9 cellular contexts compared by ENCODE assay signal in the genomic region with DNA sequence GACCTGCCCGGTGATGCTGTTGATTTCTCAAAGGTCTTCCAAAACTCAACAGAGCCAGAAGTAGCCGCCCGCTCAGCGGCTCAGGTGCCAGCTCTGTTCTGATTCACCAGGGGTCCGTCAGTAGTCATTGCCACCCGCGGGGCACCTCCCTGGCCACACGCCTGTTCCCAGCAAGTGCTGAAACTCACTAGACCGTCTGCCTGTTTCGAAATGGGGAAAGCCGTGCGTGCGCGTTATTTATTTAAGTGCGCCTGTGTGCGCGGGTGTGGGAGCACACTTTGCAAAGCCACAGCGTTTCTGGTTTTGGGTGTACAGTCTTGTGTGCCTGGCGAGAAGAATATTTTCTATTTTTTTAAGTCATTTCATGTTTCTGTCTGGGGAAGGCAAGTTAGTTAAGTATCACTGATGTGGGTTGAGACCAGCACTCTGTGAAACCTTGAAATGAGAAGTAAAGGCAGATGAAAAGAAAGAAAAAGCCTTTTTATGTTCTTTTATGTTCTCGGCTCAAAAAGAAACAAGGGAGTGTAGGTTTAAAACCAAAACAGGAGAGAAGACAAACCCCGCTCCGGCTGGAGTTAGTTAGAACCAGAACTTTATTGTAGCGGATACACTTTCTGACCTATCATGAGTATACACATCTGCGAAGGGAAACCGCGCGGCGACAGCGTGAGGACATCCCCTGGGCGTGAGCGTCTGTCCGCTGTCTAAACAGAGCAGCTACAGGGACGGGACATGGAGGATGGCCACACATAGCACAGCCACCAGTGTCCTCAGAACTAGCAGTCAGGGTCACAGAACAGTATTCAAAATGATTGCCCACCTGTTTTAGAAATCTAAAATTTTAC.
DNase-seq lines count a peak whose midpoint lies in the region; ATAC-seq and TF ChIP-seq lines count a peak whose summit lies in the region.
"Had no signal": no experiment of that assay in that cellular context is flagged by ENCODE, and none has a peak within 500 bp of the region (broad histone marks: within the 10 kb centered on the region; RNA-seq: fewer than 3 reads in every experiment).

No MANE protein-coding gene starts in this region.

- peaks cover 79% of the 10 kb centered on the region for H3K4me1 Mint-ChIP-seq in activated T-cell treated with anti-CD3 and anti-CD28 coated beads, Interleukin-2, amount 50 U/mL, for 24 hours (ENCODE audit: low read depth)
- peaks cover 62% of the 10 kb centered on the region for H3K4me1 Mint-ChIP-seq in stimulated activated memory B cell treated with anti-CD40 and anti-IgM and Interleukin-4, amounts not matched to agents 10 μg/mL and 1 μg/mL and 100 μg/mL, for 72 hours

- H3K4me3 ChIP-seq in epithelial cell of esophagus (ENCODE audit: low read length), result no peak overlapping the region
- H3K4me3 ChIP-seq in lower leg skin (ENCODE audit: low read depth, poor library complexity, severe bottlenecking), result no peak overlapping the region

- WGBS in lower leg skin, 2 donors, result 83% methylated on average over 33 of the region's 33 CpGs

- intact Hi-C loops in lower leg skin (cut with DNase I; ENCODE audit: low total_unique reads), result no loop called here

- ATAC-seq in stimulated activated memory B cell treated with anti-CD40 and anti-IgM and Interleukin-4, amounts not matched to agents 10 μg/mL and 1 μg/mL and 100 μg/mL, for 72 hours, result no peak
- ATAC-seq in GM21528 (IDR thresholded peaks at IDR 0.05; ENCODE audit: low FRiP score, unreplicated experiment), result no peak

- H3K4me3 Mint-ChIP-seq in activated T-cell treated with anti-CD3 and anti-CD28 coated beads, Interleukin-2, amount 50 U/mL, for 24 hours, result peak overlapping the region; percentile 66
- H3K4me3 Mint-ChIP-seq in stimulated activated memory B cell treated with anti-CD40 and anti-IgM and Interleukin-4, amounts not matched to agents 10 μg/mL and 1 μg/mL and 100 μg/mL, for 72 hours, result peak overlapping the region; percentile 12

- H3K9me3 Mint-ChIP-seq in activated T-cell treated with anti-CD3 and anti-CD28 coated beads, Interleukin-2, amount 50 U/mL, for 24 hours, result no peaks in the 10 kb centered on the region
- no peaks in the 10 kb centered on the region for H3K9me3 Mint-ChIP-seq in stimulated activated memory B cell treated with anti-CD40 and anti-IgM and Interleukin-4, amounts not matched to agents 10 μg/mL and 1 μg/mL and 100 μg/mL, for 72 hours

- H3K27ac Mint-ChIP-seq in activated T-cell treated with anti-CD3 and anti-CD28 coated beads, Interleukin-2, amount 50 U/mL, for 24 hours, result peak overlapping the region; percentile 98
- H3K27ac Mint-ChIP-seq in stimulated activated memory B cell treated with anti-CD40 and anti-IgM and Interleukin-4, amounts not matched to agents 10 μg/mL and 1 μg/mL and 100 μg/mL, for 72 hours, result peak overlapping the region; percentile 37

- DNase-seq in T follicular helper cell (ENCODE audit: low read depth) (peak; percentile 40), epithelial cell of esophagus (ENCODE audit: low read depth) (peak; percentile 19), lower leg skin (ENCODE audit: low spot score in 2 of 2) (no peak), NCI-H2171 (lab: John Stamatoyannopoulos, UW) (no peak)
- peak; percentile 82 for DNase-seq in activated T-cell treated with anti-CD3 and anti-CD28 coated beads, Interleukin-2, amount 50 U/mL, for 24 hours
- DNase-seq: GF-D8, NCI-H1048 had no signal

- H3K27me3 Mint-ChIP-seq in activated T-cell treated with anti-CD3 and anti-CD28 coated beads, Interleukin-2, amount 50 U/mL, for 24 hours, result no peaks in the 10 kb centered on the region
- no peaks in the 10 kb centered on the region for H3K27me3 Mint-ChIP-seq in stimulated activated memory B cell treated with anti-CD40 and anti-IgM and Interleukin-4, amounts not matched to agents 10 μg/mL and 1 μg/mL and 100 μg/mL, for 72 hours

- TF ChIP-seq POLR2A in lower leg skin (IDR thresholded peaks at IDR 0.05), result no peak

- TF ChIP-seq CTCF in epithelial cell of esophagus (IDR thresholded peaks at IDR 0.05; ENCODE audit: insufficient read depth, low read depth, low read length, missing control alignments) (no peak), lower leg skin (IDR thresholded peaks at IDR 0.05) (no peak)

- peaks cover 90% of the 10 kb centered on the region for H3K36me3 Mint-ChIP-seq in activated T-cell treated with anti-CD3 and anti-CD28 coated beads, Interleukin-2, amount 50 U/mL, for 24 hours (ENCODE audit: low read depth)
- peaks cover 89% of the 10 kb centered on the region for H3K36me3 Mint-ChIP-seq in stimulated activated memory B cell treated with anti-CD40 and anti-IgM and Interleukin-4, amounts not matched to agents 10 μg/mL and 1 μg/mL and 100 μg/mL, for 72 hours

Comparison
In these comparisons a context has a peak if more than half of its experiments do, and no peak if none do; other contexts are left out.
1. DNase-seq: peak in T follicular helper cell (single experiment), activated T-cell treated with anti-CD3 and anti-CD28 coated beads, Interleukin-2, amount 50 U/mL, for 24 hours (single experiment) and epithelial cell of esophagus (single experiment); none in lower leg skin (0 of 2) and NCI-H2171 (single experiment).